Comparison of ENCODE assay signal across 21 cellular contexts in the genomic region with DNA sequence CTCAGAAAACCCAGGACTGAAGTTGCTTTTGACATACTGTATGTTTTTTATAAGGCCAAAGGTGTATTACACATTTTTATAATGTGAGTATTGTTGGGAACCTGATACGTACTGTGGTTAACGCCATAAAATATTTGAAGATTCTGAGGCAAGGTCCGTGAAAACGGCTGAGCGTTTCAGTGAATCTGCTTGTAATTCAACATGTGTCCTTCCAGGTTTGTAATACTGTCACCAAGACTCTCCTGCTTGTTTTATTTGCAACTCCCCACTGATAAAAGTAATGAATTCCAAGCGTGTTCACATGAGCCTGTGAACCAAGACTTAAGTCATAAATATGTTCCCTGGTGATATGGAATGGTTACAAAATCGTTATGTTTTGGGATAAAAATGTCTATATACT. TPM values are rescaled to one million over a fixed set of nuclear protein-coding genes. Genes with fewer than 3 reads are reported as not detected.
A peak's percentile ranks its signal among the peaks of the same experiment; 100 is the strongest.
DNase-seq lines count a peak whose midpoint lies in the region; ATAC-seq, FAIRE-seq and TF ChIP-seq lines count a peak whose summit lies in the region.
"Had no signal": no experiment of that assay in that cellular context is flagged by ENCODE, and none has a peak within 500 bp of the region (broad histone marks: within the 10 kb centered on the region; RNA-seq: fewer than 3 reads in every experiment).

No MANE protein-coding gene starts in this region.

- FAIRE-seq in kidney (lab: Jason Lieb, UNC) = no peak
- FAIRE-seq: K562 had no signal

- H3K4me3 ChIP-seq in kidney (ENCODE audit: low read length in 2 of 2) (peak overlapping the region; percentile 36 to 50), mucosa of descending colon (no peak overlapping the region), smooth muscle cell (peak overlapping the region; percentile 34)
- H3K4me3 ChIP-seq: K562, SJSA1 had no signal

- H3K4me1 ChIP-seq in kidney (ENCODE audit: control insufficient read depth in 1 of 2, insufficient read depth in 1 of 2, low read depth in 1 of 2, low read length in 2 of 2) (no peaks in the 10 kb centered on the region), mucosa of descending colon (ENCODE audit: low read depth) (no peaks in the 10 kb centered on the region), smooth muscle cell (ENCODE audit: low read depth) (no peaks in the 10 kb centered on the region)
- H3K4me1 ChIP-seq: SJSA1 had no signal

- no peak overlapping the region for H2AFZ ChIP-seq in smooth muscle cell (ENCODE audit: low read depth)

- peak; percentile 33 for ATAC-seq in mucosa of descending colon
- no peak for ATAC-seq in stimulated activated naive CD8-positive, alpha-beta T cell treated with anti-CD3 and anti-CD28 coated beads, Interleukin-15, Interleukin-2, amounts not matched to agents 100 U/mL and 50 U/mL, for 24 hours
- no peak for ATAC-seq in GM18520 (IDR thresholded peaks at IDR 0.05; ENCODE audit: unreplicated experiment)
- ATAC-seq: K562, Right ventricle myocardium inferior had no signal

- H3K4me2 ChIP-seq in smooth muscle cell = no peak overlapping the region

- H3K27ac ChIP-seq in kidney (ENCODE audit: low read depth in 2 of 2, low read length in 2 of 2) (no peak overlapping the region), smooth muscle cell (ENCODE audit: low read depth) (no peak overlapping the region)
- H3K27ac ChIP-seq: GM23248, SJSA1 had no signal

- no peaks in the 10 kb centered on the region for H3K27me3 ChIP-seq in smooth muscle cell (ENCODE audit: low read depth)
- H3K27me3 ChIP-seq: SJSA1 had no signal

- 78% methylated on average over 7 of the region's 7 CpGs for WGBS in smooth muscle cell (ENCODE audit: low lambda C conversion rate)

- intact Hi-C loops in kidney (cut with DNase I) (no loop called here), mucosa of descending colon (cut with DNase I, micrococcal nuclease) (no loop called here)

- no peak for TF ChIP-seq CTCF in kidney (IDR thresholded peaks at IDR 0.05; ENCODE audit: borderline replicate concordance, extremely low read depth, insufficient read depth)
- no peak for TF ChIP-seq CTCF in mucosa of descending colon (IDR thresholded peaks at IDR 0.05)
- no peak for TF ChIP-seq CTCF in smooth muscle cell (IDR thresholded peaks at IDR 0.05; ENCODE audit: borderline replicate concordance, insufficient read depth, poor library complexity, severe bottlenecking)

- peak; percentile 49 for DNase-seq in NCI-H69 (lab: John Stamatoyannopoulos, UW)
- no peak for DNase-seq in kidney
- no peak for DNase-seq in mucosa of descending colon
- DNase-seq in smooth muscle cell (lab: John Stamatoyannopoulos, UW; ENCODE audit: unreplicated experiment) = no peak
- no peak for DNase-seq in stimulated activated naive CD8-positive, alpha-beta T cell treated with anti-CD3 and anti-CD28 coated beads, Interleukin-15, Interleukin-2, amounts not matched to agents 100 U/mL and 50 U/mL, for 24 hours
- no peak for DNase-seq in activated effector memory CD4-positive, alpha-beta T cell treated with Interleukin-2 at 50 U/mL for 16 hours
- DNase-seq: CD4-positive, CD25-positive, alpha-beta regulatory T cell; DMS79; GM23248; H9; MM.1S; NCI-H1048; NCI-H1417 treated with DMSO at 0.1 percent for 48 hours; NCI-H187; NCI-H2107; NCI-H2227 treated with DMSO at 0.1 percent for 48 hours; NCI-H510A had no signal

- no peaks in the 10 kb centered on the region for H4K20me1 ChIP-seq in smooth muscle cell (ENCODE audit: low read depth)

- H3K9me3 ChIP-seq in kidney (ENCODE audit: control insufficient read depth in 1 of 2, low read length in 2 of 2) = peaks cover 0 to 7% of the 10 kb centered on the region in 2 donors
- H3K9me3 ChIP-seq in mucosa of descending colon = no peaks in the 10 kb centered on the region
- H3K9me3 ChIP-seq in smooth muscle cell (replicated peaks; ENCODE audit: low read depth) = no peaks in the 10 kb centered on the region
- H3K9me3 ChIP-seq: SJSA1 had no signal

- H3F3A ChIP-seq in smooth muscle cell (ENCODE audit: low read depth) = peaks cover 3% of the 10 kb centered on the region

- H3K36me3 ChIP-seq in kidney (ENCODE audit: control insufficient read depth in 1 of 2, insufficient read depth in 2 of 2, low read length in 2 of 2) = no peaks in the 10 kb centered on the region
- no peaks in the 10 kb centered on the region for H3K36me3 ChIP-seq in mucosa of descending colon (ENCODE audit: low read depth)
- no peaks in the 10 kb centered on the region for H3K36me3 ChIP-seq in smooth muscle cell (ENCODE audit: low read depth)
- H3K36me3 ChIP-seq: SJSA1 had no signal

- peak overlapping the region in 1 of 2 donors; percentile 5 for H3K9ac ChIP-seq in kidney (ENCODE audit: low read length in 2 of 2)
- H3K9ac ChIP-seq in smooth muscle cell (ENCODE audit: low read depth) = no peak overlapping the region
- H3K9ac ChIP-seq: GM23248 had no signal

- no peaks in the 10 kb centered on the region for H3K79me2 ChIP-seq in smooth muscle cell (ENCODE audit: low read depth)

RNA-seq across cellular contexts. Expression of a gene that starts 23.9 kb away (rescaled TPM):
- total RNA-seq in kidney (12.9 TPM), mucosa of descending colon (10 to 100 TPM in 1 of 3 donors, 1 to 10 TPM in 2; 5.9 to 15.7 (median 8.9) TPM), smooth muscle cell (11.2 and 12.4 TPM in 2 replicates)
- polyA plus RNA-seq in kidney (ENCODE audit: insufficient read depth, low read depth, low replicate concordance) (21.3 TPM), smooth muscle cell (30.6 and 33.5 TPM in 2 replicates)
- total RNA-seq: CD4-positive, CD25-positive, alpha-beta regulatory T cell; K562 had no signal
- polyA plus RNA-seq: CD4-positive, CD25-positive, alpha-beta regulatory T cell had no signal
